In the genomic region with DNA sequence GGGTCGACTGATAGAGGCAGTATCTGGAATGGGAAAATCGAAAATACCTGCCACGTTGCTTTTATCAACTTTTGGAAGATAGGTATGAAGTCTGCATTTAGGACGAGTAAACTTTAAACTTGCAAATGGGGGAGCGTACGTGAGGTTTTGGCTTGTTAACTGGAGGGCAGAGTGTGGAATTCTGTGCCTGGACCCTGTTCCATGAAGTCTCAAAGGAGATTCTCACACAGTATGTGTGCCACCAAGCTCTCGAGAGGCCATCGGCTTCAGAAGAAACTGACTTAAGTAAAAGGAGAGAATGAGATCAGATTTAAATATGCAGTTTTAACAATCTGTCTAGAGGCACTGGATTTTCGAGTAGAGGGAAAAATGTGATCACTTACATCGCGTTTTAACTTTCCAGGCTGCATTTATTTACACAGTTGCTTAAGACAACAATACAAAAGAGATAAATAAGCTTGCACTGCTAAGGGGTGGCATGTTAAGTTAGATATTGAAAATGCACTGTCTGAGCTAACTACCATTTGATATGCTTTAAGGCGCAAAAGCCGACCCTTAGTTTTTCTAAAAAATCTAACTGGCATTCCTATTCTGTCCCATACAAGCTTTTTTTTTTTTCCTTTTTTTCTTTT, we compare ENCODE assay signal across 24 cellular contexts.
DNase-seq lines count a peak whose midpoint lies in the region; ATAC-seq, FAIRE-seq and TF ChIP-seq lines count a peak whose summit lies in the region.
"Had no signal": no experiment of that assay in that cellular context is flagged by ENCODE, and none has a peak within 500 bp of the region (broad histone marks: within the 10 kb centered on the region; RNA-seq: fewer than 3 reads in every experiment).

No MANE protein-coding gene starts in this region.

- no peak overlapping the region for H3K27ac Mint-ChIP-seq in nephron progenitor cell
- H3K27ac Mint-ChIP-seq: dendritic cell treated with granulocyte-macrophage colony-stimulating factor and Interleukin-4, amounts not matched to agents 40 ng/mL and 50 ng/mL, for 4 days; T-helper 1 cell treated with Interleukin-12 subunit alpha and Interleukin-12 subunit beta and Interleukin-4 antibody, amounts not matched to agents 30 μg/mL and 1 μg/mL, for 36 hours; type B pancreatic cell had no signal

- FAIRE-seq in H1 (lab: Jason Lieb, UNC) = peak; percentile 72

- H2AFZ ChIP-seq in H1 (ENCODE audit: low read length) = peak overlapping the region; percentile 25; the same call in 1 of the 2 replicates

- H3K4ac ChIP-seq in H1 (replicated peaks; ENCODE audit: insufficient read length, low read depth, low read length) = no peak overlapping the region

- no peaks in the 10 kb centered on the region for H3K9me3 ChIP-seq in heart right ventricle
- no peaks in the 10 kb centered on the region for H3K9me3 ChIP-seq in right atrium auricular region
- no peaks in the 10 kb centered on the region for H3K9me3 ChIP-seq in H1 (ENCODE audit: insufficient read depth in 2 of 2, low read depth in 1 of 2, low read length in 1 of 2)
- H3K9me3 ChIP-seq in uterus = no peaks in the 10 kb centered on the region
- no peaks in the 10 kb centered on the region for H3K9me3 ChIP-seq in body of pancreas
- H3K9me3 ChIP-seq: adrenal gland, Caco-2, mucosa of descending colon, Peyer's patch, stomach had no signal

- H3K4me2 ChIP-seq in H1 (ENCODE audit: insufficient read depth in 1 of 2, low read depth in 2 of 2, low read length in 2 of 2) = peak overlapping the region; percentile 29 to 57

- TF ChIP-seq RAD21 in H1 (IDR thresholded peaks at IDR 0.05 in 1 of 2, conservative IDR thresholded peaks at IDR 0.05 in 1 of 2; ENCODE audit: low read depth in 2 of 2, low read length in 2 of 2) = no peak

- TF ChIP-seq CTCF in heart right ventricle (IDR thresholded peaks at IDR 0.05) (no peak), right atrium auricular region (IDR thresholded peaks at IDR 0.05) (no peak), H1 (IDR thresholded peaks at IDR 0.05; ENCODE audit: control extremely low read depth in 1 of 3, insufficient read depth in 1 of 3, low read depth in 1 of 3, low read length in 3 of 3) (no peak), nephron progenitor cell (IDR thresholded peaks at IDR 0.05) (no peak), uterus (IDR thresholded peaks at IDR 0.05) (no peak), body of pancreas (IDR thresholded peaks at IDR 0.05) (no peak)

- no peak overlapping the region; a peak in 1 of 7 replicates for H3K9ac ChIP-seq in H1 (replicated peaks in 1 of 4; ENCODE audit: extremely low read depth in 1 of 4, low read depth in 3 of 4, low read length in 3 of 4)

- TF ChIP-seq POLR2A in H1 (IDR thresholded peaks at IDR 0.05; ENCODE audit: control extremely low read depth in 1 of 2, low read depth in 2 of 2, low read length in 2 of 2) = no peak
- TF ChIP-seq POLR2A in uterus (IDR thresholded peaks at IDR 0.05) = no peak
- no peak for TF ChIP-seq POLR2A in body of pancreas (IDR thresholded peaks at IDR 0.05)

- 47 to 57% methylated on average over 13 of the region's 13 CpGs for WGBS in heart right ventricle, 2 donors
- WGBS in H1 (ENCODE audit: extremely low coverage in 1 of 2, insufficient coverage in 1 of 2, insufficient read length in 1 of 2, insufficient replicate concordance in 2 of 2, low coverage in 1 of 2, low lambda C conversion rate in 2 of 2, missing lambda C conversion rate in 1 of 2), 2 experiments = 32% methylated on average over 13 of the region's 13 CpGs; no CpG with 5 or more reads in 1 of the 2 experiments
- WGBS in body of pancreas, 2 donors = 17 to 26% methylated on average over 13 of the region's 13 CpGs

- H4K5ac ChIP-seq in H1 (ENCODE audit: insufficient read length, low read depth, low read length) = no peak overlapping the region

- peaks cover 76% of the 10 kb centered on the region for H3K4me1 Mint-ChIP-seq in nephron progenitor cell

- H3K27me3 ChIP-seq in heart right ventricle (peaks cover 0 to 5% (median 0%) of the 10 kb centered on the region in 7 donors), right atrium auricular region (no peaks in the 10 kb centered on the region), H1 (replicated peaks in 1 of 4; ENCODE audit: control insufficient read depth in 3 of 4, extremely low read depth in 1 of 4, insufficient read depth in 3 of 4, low read length in 3 of 4) (no peaks in the 10 kb centered on the region; a peak in 1 of 7 replicates), uterus (no peaks in the 10 kb centered on the region), body of pancreas (peaks cover 0 to 3% of the 10 kb centered on the region in 2 donors)
- H3K27me3 ChIP-seq: adrenal gland, Peyer's patch had no signal

- no peak for TF ChIP-seq EP300 in H1 (IDR thresholded peaks at IDR 0.05; ENCODE audit: borderline replicate concordance in 1 of 2, low read depth in 2 of 2, low read length in 2 of 2)

- H3K4me3 Mint-ChIP-seq in nephron progenitor cell = peak overlapping the region; percentile 51
- H3K4me3 Mint-ChIP-seq: dendritic cell treated with granulocyte-macrophage colony-stimulating factor and Interleukin-4, amounts not matched to agents 40 ng/mL and 50 ng/mL, for 4 days; IgD-negative memory B cell; T-helper 1 cell treated with Interleukin-12 subunit alpha and Interleukin-12 subunit beta and Interleukin-4 antibody, amounts not matched to agents 30 μg/mL and 1 μg/mL, for 36 hours; type B pancreatic cell had no signal

- DNase-seq in heart right ventricle (no peak), right atrium auricular region (ENCODE audit: low spot score) (no peak), H1 (ENCODE audit: low read depth in 1 of 2, low spot score in 2 of 2) (no peak), nephron progenitor cell (no peak), uterus (no peak), occipital lobe (lab: John Stamatoyannopoulos, UW) (no peak), body of pancreas (no peak), GM19240 (ENCODE audit: insufficient read length, low spot score) (no peak)
- DNase-seq: activated CD4-positive, alpha-beta T cell treated with anti-CD3 and anti-CD28 coated beads, Interleukin-2, amount 50 U/mL, for 48 hours; activated CD8-positive, alpha-beta memory T cell treated with anti-CD3 and anti-CD28 coated beads, Interleukin-2, amount 50 U/mL, for 48 hours; activated effector memory CD4-positive, alpha-beta T cell treated with Interleukin-2 at 50 U/mL for 16 hours; adrenal gland; Caco-2; mucosa of descending colon; NCI-H2107; NK-92 treated with Interleukin-12 subunit alpha and Interleukin-12 subunit beta, amount 100 ng/mL, for 24 hours; Peyer's patch; retina; stomach had no signal

- H3K36me3 ChIP-seq in heart right ventricle = peaks cover 0 to 6% (median 0%) of the 10 kb centered on the region in 9 donors
- H3K36me3 ChIP-seq in right atrium auricular region = no peaks in the 10 kb centered on the region
- H3K36me3 ChIP-seq in H1 (ENCODE audit: control insufficient read depth in 2 of 4, insufficient read depth in 4 of 4, low read length in 3 of 4) = no peaks in the 10 kb centered on the region
- no peaks in the 10 kb centered on the region for H3K36me3 ChIP-seq in uterus
- no peaks in the 10 kb centered on the region for H3K36me3 ChIP-seq in body of pancreas (replicated peaks in 1 of 2; ENCODE audit: insufficient read depth in 1 of 2, low read depth in 2 of 2)
- H3K36me3 ChIP-seq: adrenal gland, Peyer's patch, stomach had no signal

- H3K79me2 ChIP-seq in H1 (ENCODE audit: control insufficient read depth in 1 of 2, insufficient read depth in 2 of 2, low read length in 2 of 2) = no peaks in the 10 kb centered on the region

- no peaks in the 10 kb centered on the region for H3K79me1 ChIP-seq in H1 (ENCODE audit: low read depth, low read length)

- no peak overlapping the region for H2BK20ac ChIP-seq in H1 (ENCODE audit: low read length)

- H4K8ac ChIP-seq in H1 (ENCODE audit: extremely low read depth, insufficient read depth, low read length) = no peak overlapping the region

- H3K27ac ChIP-seq in heart right ventricle (peak overlapping the region in 7 of 10 donors; percentile 5 to 70 (median 38)), right atrium auricular region (peak overlapping the region in 1 of 2 donors; percentile 46), H1 (ENCODE audit: low read depth, low read length) (no peak overlapping the region), uterus (peak overlapping the region; percentile 6 to 36), body of pancreas (peak overlapping the region in 1 of 4 donors; percentile 12)
- H3K27ac ChIP-seq: Peyer's patch, stomach, VCaP had no signal

- no peak overlapping the region for H3K18ac ChIP-seq in H1 (ENCODE audit: extremely low read depth, low read length)

- H3K14ac ChIP-seq in H1 (ENCODE audit: insufficient read length) = no peak overlapping the region

- H3K4me3 ChIP-seq in heart right ventricle = no peak overlapping the region
- no peak overlapping the region for H3K4me3 ChIP-seq in right atrium auricular region
- H3K4me3 ChIP-seq in H1 (ENCODE audit: extremely low read depth in 1 of 4, insufficient read depth in 2 of 4, low read depth in 3 of 4, low read length in 4 of 4) = peak overlapping the region in 2 of 4 experiments; percentile 11 to 27; a peak in 3 of 8 replicates
- H3K4me3 ChIP-seq in uterus = no peak overlapping the region
- no peak overlapping the region for H3K4me3 ChIP-seq in body of pancreas
- H3K4me3 ChIP-seq: adrenal gland, mucosa of descending colon, Peyer's patch, stomach had no signal

- H2BK5ac ChIP-seq in H1 (ENCODE audit: low read depth, low read length) = no peak overlapping the region

- H3K23me2 ChIP-seq in H1 (ENCODE audit: low read depth, low read length) = no peaks in the 10 kb centered on the region

- peaks cover 26% of the 10 kb centered on the region for H3K27me3 Mint-ChIP-seq in nephron progenitor cell (ENCODE audit: low read depth, poor library complexity)
- H3K27me3 Mint-ChIP-seq: IgD-negative memory B cell had no signal

- H2BK120ac ChIP-seq in H1 (replicated peaks; ENCODE audit: low read depth, low read length) = no peak overlapping the region

- H3K9me3 Mint-ChIP-seq in nephron progenitor cell = no peaks in the 10 kb centered on the region
- H3K9me3 Mint-ChIP-seq: dendritic cell treated with granulocyte-macrophage colony-stimulating factor and Interleukin-4, amounts not matched to agents 40 ng/mL and 50 ng/mL, for 4 days; IgD-negative memory B cell; T-helper 1 cell treated with Interleukin-12 subunit alpha and Interleukin-12 subunit beta and Interleukin-4 antibody, amounts not matched to agents 30 μg/mL and 1 μg/mL, for 36 hours; type B pancreatic cell had no signal

- intact Hi-C loops in heart right ventricle (cut with DNase I) = loop anchor here in 9 of 10 donors (5.0 to 10.0 kb wide), 8 partner anchors 74 to 623 kb away; no protein-coding TSS in a partner anchor
- intact Hi-C loops in uterus (cut with DNase I; ENCODE audit: low total_unique reads) = loop anchor here (5.0 to 10.0 kb wide), 2 partner anchors 404 to 523 kb away; no protein-coding TSS in a partner anchor
- intact Hi-C loops in body of pancreas (cut with DNase I) = loop anchor here (10.0 kb wide), 1 partner anchor 523 kb away; no protein-coding TSS in a partner anchor

- peaks cover 13% of the 10 kb centered on the region for H3K36me3 Mint-ChIP-seq in nephron progenitor cell (ENCODE audit: low read depth)

- CTCF ChIA-PET in H1 (lab: Charles Lee; ENCODE audit: partially characterized antibody) = interaction anchor here (0.5 to 5.5 kb wide), 12 partner anchors 19 to 443 kb away, joined by 3 to 43 read pairs (median 4); no protein-coding TSS in a partner anchor

- POLR2A ChIA-PET in H1 (lab: Charles Lee; ENCODE audit: partially characterized antibody) = no interaction called here

- H4K91ac ChIP-seq in H1 (replicated peaks; ENCODE audit: insufficient read length, low read length) = no peak overlapping the region

- H3K4me1 ChIP-seq in heart right ventricle (peaks cover 0 to 63% (median 28%) of the 10 kb centered on the region in 9 donors), right atrium auricular region (peaks cover 0 to 22% of the 10 kb centered on the region in 2 donors), H1 (replicated peaks in 1 of 4; ENCODE audit: control insufficient read depth in 3 of 4, insufficient read depth in 4 of 4, low read length in 3 of 4) (peaks cover 4 to 20% (median 13%) of the 10 kb centered on the region in 4 experiments; a peak in 5 of 7 replicates), uterus (peaks cover 6 to 15% of the 10 kb centered on the region in 2 donors), body of pancreas (peaks cover 6% of the 10 kb centered on the region)
- H3K4me1 ChIP-seq: Caco-2, Peyer's patch had no signal

- H2BK12ac ChIP-seq in H1 (ENCODE audit: low read depth, low read length) = no peak overlapping the region

- H3K56ac ChIP-seq in H1 (replicated peaks; ENCODE audit: insufficient read length, low read depth, low read length) = no peak overlapping the region

- ATAC-seq in heart right ventricle (no peak), body of pancreas (no peak)
- ATAC-seq: mucosa of descending colon had no signal

- H2BK15ac ChIP-seq in H1 (ENCODE audit: low read length) = no peak overlapping the region

- H4K20me1 ChIP-seq in H1 (replicated peaks in 1 of 2; ENCODE audit: control insufficient read depth in 1 of 2, insufficient read depth in 2 of 2, low read length in 2 of 2) = no peaks in the 10 kb centered on the region

- H2AK5ac ChIP-seq in H1 (ENCODE audit: low read depth, low read length) = no peak overlapping the region

- no peak overlapping the region for H3K23ac ChIP-seq in H1 (ENCODE audit: insufficient read length)
